Comparison of ENCODE assay signal across 8 cellular contexts in the genomic region with DNA sequence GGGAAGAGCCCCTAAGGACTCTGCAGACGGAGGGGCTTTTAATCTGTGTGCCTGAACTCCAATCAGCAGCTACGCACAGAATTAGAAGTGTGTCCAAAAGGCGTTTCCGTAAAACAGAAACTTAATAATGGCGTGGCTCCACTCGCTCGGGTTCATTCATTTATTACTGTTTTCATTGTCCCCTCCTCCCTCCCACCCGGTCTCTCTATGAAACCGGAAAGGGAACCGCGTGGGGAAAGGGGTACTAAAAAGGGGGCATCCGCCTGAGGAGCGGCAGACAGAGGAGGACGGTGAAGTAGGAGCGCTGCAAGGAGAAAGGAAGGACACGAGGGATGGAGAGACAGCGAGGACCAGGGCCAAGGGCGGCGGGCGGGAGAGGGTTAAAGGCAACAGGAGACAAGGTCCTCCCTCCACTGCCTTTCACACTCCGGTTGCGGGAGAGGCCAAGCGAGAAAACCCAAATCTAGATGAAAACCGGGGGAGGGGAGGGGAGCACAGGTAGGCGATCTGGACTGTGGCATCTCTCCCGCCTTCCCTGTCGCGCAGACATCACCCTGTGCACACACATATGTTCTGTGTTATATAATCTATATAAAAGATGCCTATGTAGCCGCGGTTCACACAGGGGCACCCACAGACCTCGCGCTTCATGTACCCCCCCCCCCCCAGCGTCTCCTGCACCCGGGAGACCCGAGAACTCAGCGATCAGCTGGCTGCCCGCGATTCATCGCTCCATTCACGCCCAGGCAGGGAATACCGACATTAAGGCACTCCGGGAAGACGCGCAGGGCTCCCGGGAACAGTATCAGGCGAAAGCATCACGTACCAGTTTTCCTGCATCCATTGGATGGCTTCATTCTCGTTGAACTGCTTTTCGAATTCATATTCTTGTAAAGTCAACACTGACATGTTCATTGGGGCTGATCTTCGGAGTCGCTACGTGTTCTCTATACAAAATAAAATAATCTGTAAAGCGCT. TPM values are rescaled to one million over a fixed set of nuclear protein-coding genes. Genes with fewer than 3 reads are reported as not detected.
DNase-seq lines count a peak whose midpoint lies in the region; ATAC-seq, FAIRE-seq and TF ChIP-seq lines count a peak whose summit lies in the region.

No MANE protein-coding gene starts in this region.

- H3K9me3 ChIP-seq in keratinocyte (ENCODE audit: control insufficient read depth, low read depth, low read length), result no peaks in the 10 kb centered on the region

- peaks cover 36% of the 10 kb centered on the region for H3K4me1 ChIP-seq in keratinocyte (ENCODE audit: control insufficient read depth, extremely low read depth, insufficient read depth, low read length)

- no peak for FAIRE-seq in keratinocyte (lab: Jason Lieb, UNC)

- TF ChIP-seq CTCF in WI38 (IDR thresholded peaks at IDR 0.05; ENCODE audit: low read depth, low read length) (no peak), keratinocyte (optimal IDR thresholded peaks at IDR 0.05 in 1 of 3, IDR thresholded peaks at IDR 0.05 in 1 of 3, conservative IDR thresholded peaks at IDR 0.05 in 1 of 3; ENCODE audit: extremely low read depth in 1 of 3, insufficient read depth in 2 of 3, low read length in 3 of 3) (no peak), omental fat pad (IDR thresholded peaks at IDR 0.05) (no peak)

- no peaks in the 10 kb centered on the region for H4K20me1 ChIP-seq in keratinocyte (ENCODE audit: control insufficient read depth, extremely low read depth, insufficient read depth, low read length)

- peak overlapping the region; percentile 85 for H3K4me2 ChIP-seq in keratinocyte (ENCODE audit: control insufficient read depth, extremely low read depth, insufficient read depth, low read depth, low read length)

- H3K27me3 ChIP-seq in keratinocyte (ENCODE audit: control insufficient read depth, extremely low read depth, insufficient read depth, low read length), result no peaks in the 10 kb centered on the region

- peak overlapping the region; percentile 89 for H3K9ac ChIP-seq in keratinocyte (ENCODE audit: control insufficient read depth, extremely low read depth, insufficient read depth, low read length)

- no peaks in the 10 kb centered on the region for H3K9me1 ChIP-seq in keratinocyte (ENCODE audit: control insufficient read depth, extremely low read depth, insufficient read depth, low read length)

- H3K4me3 ChIP-seq in WI38 (ENCODE audit: low read depth, low read length) (peak overlapping the region; percentile 68), keratinocyte (ENCODE audit: control insufficient read depth in 2 of 3, extremely low read depth in 1 of 3, insufficient read depth in 2 of 3, low read depth in 1 of 3, low read length in 3 of 3) (peak overlapping the region; percentile 74 to 95 (median 90))

- H2AFZ ChIP-seq in keratinocyte (ENCODE audit: control insufficient read depth, low read length), result peak overlapping the region; percentile 73

- dilution Hi-C loops in keratinocyte (cut with MboI; ENCODE audit: extremely low pct_ligation_motif_present, low sequenced_read_pairs), result no loop called here

- peaks cover 23% of the 10 kb centered on the region for H3K79me2 ChIP-seq in keratinocyte (ENCODE audit: control insufficient read depth, insufficient read depth, low read length)

- ATAC-seq in GM21737 (IDR thresholded peaks at IDR 0.05; ENCODE audit: unreplicated experiment) (peak; percentile 6), omental fat pad (ENCODE audit: low FRiP score) (no peak)

- DNase-seq in CMK (ENCODE audit: low read depth) (peak; percentile 49), NCI-H1105 treated with DMSO at 0.1 percent for 48 hours (lab: John Stamatoyannopoulos, UW) (peak; percentile 41), caudate nucleus (lab: John Stamatoyannopoulos, UW) (peak in 58 of 61 donors; percentile 4 to 87 (median 50)), keratinocyte (ENCODE audit: low read depth, low spot score) (no peak), omental fat pad (ENCODE audit: low spot score) (no peak)
- DNase-seq in stimulated activated CD4-positive, alpha-beta T cell treated with anti-CD3 and anti-CD28 coated beads, Interleukin-12 subunit alpha, Interleukin-12 subunit beta, amount 100 ng/mL, for 24 hours (ENCODE audit: low read depth in 2 of 2), result peak; percentile 21 to 49

- H3K27ac ChIP-seq in caudate nucleus (ENCODE audit: low read depth, low read length), result peak overlapping the region; percentile 85
- H3K27ac ChIP-seq in keratinocyte (ENCODE audit: control insufficient read depth, insufficient read depth, low read length), result peak overlapping the region; percentile 91

- no peaks in the 10 kb centered on the region for H3K36me3 ChIP-seq in keratinocyte (ENCODE audit: control insufficient read depth in 2 of 2, extremely low read depth in 1 of 2, insufficient read depth in 2 of 2, low read length in 2 of 2)

RNA-seq across cellular contexts. Expression of a gene that starts 0.7 kb away (rescaled TPM):
- polyA plus RNA-seq in keratinocyte, result 36.5 to 65.9 TPM (median 55.4 TPM) in 3 replicates
- polyA plus RNA-seq in keratinocyte (2011; ENCODE audit: low read depth), result 9.8 TPM
- 38.2 and 46.5 TPM in 2 replicates for polyA plus RNA-seq in keratinocyte (2011; cell fraction: cytosol; rRNA removed)
- 41.9 and 48.5 TPM in 2 replicates for polyA plus RNA-seq in keratinocyte (2011; cell fraction: nucleus; rRNA removed)
- polyA plus RNA-seq in keratinocyte (2012; ENCODE audit: low replicate concordance), result 17.5 and 44.5 TPM in 2 replicates
- polyA minus RNA-seq in keratinocyte, result 23.6 to 79.7 TPM (median 42.3 TPM) in 3 replicates
- polyA minus RNA-seq in keratinocyte (2011; cell fraction: cytosol; rRNA and poly(A)+ RNA removed), result 18.8 TPM
- 20.6 and 51.2 TPM in 2 replicates for polyA minus RNA-seq in keratinocyte (2011; cell fraction: nucleus; rRNA and poly(A)+ RNA removed)
- total RNA-seq in omental fat pad, result 1 to 10 TPM; 2.2 to 5.8 (median 5.0) TPM

Comparison
In these comparisons a context has a peak if more than half of its experiments do, and no peak if none do; other contexts are left out.
1. DNase-seq: peak in CMK (single experiment), NCI-H1105 treated with DMSO at 0.1 percent for 48 hours (single experiment), caudate nucleus (58 of 61) and stimulated activated CD4-positive, alpha-beta T cell treated with anti-CD3 and anti-CD28 coated beads, Interleukin-12 subunit alpha, Interleukin-12 subunit beta, amount 100 ng/mL, for 24 hours (2 of 2); none in keratinocyte (single experiment) and omental fat pad (single experiment).